1 cellular context compared by ENCODE assay signal in the genomic region with DNA sequence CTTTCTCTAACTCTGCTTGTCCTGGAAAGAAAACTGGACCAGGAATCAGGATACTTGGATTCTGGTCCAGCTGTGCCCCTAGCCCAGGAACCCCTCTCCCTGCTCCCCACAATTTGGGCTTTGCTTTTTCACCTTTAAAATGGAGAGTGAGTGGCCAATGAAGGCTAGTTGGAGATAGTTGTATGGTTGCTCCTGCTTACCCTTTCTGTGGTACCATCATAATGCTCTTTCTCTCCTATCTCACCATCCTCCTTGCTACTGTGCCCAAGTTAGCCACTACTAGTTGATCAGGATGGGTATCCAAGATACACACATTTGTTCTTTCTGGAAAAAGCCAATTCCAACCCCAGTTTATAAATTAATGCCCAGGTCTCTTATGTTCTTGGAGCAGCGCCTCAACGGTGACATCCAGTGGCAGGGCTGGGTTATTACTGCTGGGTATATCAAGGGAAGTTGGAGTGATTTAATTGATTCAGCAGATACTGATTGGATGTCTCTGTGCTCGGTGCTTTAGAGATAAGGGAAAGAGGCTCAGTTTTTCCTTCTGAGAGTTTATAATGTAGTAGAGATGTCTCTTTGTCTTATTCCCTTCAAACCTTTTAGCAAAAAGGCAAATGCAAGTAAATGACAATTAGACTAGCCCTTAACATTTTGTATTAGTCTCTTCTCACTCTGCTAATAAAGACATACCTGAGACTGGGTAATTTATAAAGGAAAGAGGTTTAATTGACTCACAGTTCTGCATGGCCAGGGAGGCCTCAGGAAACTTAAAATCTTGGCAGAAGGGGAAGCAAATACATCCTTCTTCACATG.
TF ChIP-seq lines count a peak whose summit lies in the region.

No MANE protein-coding gene starts in this region.

TF ChIP-seq in HepG2, 621 proteins besides CTCF, POLR2A, EP300 and RAD21 (continued from another document):
- TF ChIP-seq, protein P1, sequence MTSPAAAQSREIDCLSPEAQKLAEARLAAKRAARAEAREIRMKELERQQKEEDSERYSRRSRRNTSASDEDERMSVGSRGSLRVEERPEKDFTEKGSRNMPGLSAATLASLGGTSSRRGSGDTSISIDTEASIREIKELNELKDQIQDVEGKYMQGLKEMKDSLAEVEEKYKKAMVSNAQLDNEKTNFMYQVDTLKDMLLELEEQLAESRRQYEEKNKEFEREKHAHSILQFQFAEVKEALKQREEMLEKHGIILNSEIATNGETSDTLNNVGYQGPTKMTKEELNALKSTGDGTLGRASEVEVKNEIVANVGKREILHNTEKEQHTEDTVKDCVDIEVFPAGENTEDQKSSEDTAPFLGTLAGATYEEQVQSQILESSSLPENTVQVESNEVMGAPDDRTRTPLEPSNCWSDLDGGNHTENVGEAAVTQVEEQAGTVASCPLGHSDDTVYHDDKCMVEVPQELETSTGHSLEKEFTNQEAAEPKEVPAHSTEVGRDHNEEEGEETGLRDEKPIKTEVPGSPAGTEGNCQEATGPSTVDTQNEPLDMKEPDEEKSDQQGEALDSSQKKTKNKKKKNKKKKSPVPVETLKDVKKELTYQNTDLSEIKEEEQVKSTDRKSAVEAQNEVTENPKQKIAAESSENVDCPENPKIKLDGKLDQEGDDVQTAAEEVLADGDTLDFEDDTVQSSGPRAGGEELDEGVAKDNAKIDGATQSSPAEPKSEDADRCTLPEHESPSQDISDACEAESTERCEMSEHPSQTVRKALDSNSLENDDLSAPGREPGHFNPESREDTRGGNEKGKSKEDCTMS (CRISPR knock-in tag; conservative IDR thresholded peaks at IDR 0.05) = no peak
- no peak for TF ChIP-seq SMAD9 (CRISPR knock-in tag; IDR thresholded peaks at IDR 0.05)
- TF ChIP-seq HNF4G (IDR thresholded peaks at IDR 0.05; ENCODE audit: borderline replicate concordance, low read depth, low read length) = no peak
- TF ChIP-seq HNF4G (CRISPR knock-in tag; IDR thresholded peaks at IDR 0.05; ENCODE audit: borderline replicate concordance, low read depth) = no peak
- TF ChIP-seq, protein P2, sequence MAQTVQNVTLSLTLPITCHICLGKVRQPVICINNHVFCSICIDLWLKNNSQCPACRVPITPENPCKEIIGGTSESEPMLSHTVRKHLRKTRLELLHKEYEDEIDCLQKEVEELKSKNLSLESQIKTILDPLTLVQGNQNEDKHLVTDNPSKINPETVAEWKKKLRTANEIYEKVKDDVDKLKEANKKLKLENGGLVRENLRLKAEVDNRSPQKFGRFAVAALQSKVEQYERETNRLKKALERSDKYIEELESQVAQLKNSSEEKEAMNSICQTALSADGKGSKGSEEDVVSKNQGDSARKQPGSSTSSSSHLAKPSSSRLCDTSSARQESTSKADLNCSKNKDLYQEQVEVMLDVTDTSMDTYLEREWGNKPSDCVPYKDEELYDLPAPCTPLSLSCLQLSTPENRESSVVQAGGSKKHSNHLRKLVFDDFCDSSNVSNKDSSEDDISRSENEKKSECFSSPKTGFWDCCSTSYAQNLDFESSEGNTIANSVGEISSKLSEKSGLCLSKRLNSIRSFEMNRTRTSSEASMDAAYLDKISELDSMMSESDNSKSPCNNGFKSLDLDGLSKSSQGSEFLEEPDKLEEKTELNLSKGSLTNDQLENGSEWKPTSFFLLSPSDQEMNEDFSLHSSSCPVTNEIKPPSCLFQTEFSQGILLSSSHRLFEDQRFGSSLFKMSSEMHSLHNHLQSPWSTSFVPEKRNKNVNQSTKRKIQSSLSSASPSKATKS (CRISPR knock-in tag; IDR thresholded peaks at IDR 0.05) = no peak
- TF ChIP-seq, protein P3, sequence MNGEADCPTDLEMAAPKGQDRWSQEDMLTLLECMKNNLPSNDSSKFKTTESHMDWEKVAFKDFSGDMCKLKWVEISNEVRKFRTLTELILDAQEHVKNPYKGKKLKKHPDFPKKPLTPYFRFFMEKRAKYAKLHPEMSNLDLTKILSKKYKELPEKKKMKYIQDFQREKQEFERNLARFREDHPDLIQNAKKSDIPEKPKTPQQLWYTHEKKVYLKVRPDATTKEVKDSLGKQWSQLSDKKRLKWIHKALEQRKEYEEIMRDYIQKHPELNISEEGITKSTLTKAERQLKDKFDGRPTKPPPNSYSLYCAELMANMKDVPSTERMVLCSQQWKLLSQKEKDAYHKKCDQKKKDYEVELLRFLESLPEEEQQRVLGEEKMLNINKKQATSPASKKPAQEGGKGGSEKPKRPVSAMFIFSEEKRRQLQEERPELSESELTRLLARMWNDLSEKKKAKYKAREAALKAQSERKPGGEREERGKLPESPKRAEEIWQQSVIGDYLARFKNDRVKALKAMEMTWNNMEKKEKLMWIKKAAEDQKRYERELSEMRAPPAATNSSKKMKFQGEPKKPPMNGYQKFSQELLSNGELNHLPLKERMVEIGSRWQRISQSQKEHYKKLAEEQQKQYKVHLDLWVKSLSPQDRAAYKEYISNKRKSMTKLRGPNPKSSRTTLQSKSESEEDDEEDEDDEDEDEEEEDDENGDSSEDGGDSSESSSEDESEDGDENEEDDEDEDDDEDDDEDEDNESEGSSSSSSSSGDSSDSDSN (CRISPR knock-in tag; IDR thresholded peaks at IDR 0.05) = no peak
- no peak for TF ChIP-seq ZFP41 (CRISPR knock-in tag; IDR thresholded peaks at IDR 0.05; ENCODE audit: borderline replicate concordance)
- no peak for TF ChIP-seq ZSCAN31 (CRISPR knock-in tag; IDR thresholded peaks at IDR 0.05; ENCODE audit: low read depth)
